Comparison of ENCODE assay signal across 8 cellular contexts in genomic region chr1:91020486-91020885, GRCh38. TPM values are rescaled to one million over a fixed set of nuclear protein-coding genes. Genes with fewer than 3 reads are reported as not detected.
DNase-seq lines count a peak whose midpoint lies in the region; ATAC-seq and TF ChIP-seq lines count a peak whose summit lies in the region.

No MANE protein-coding gene starts in this region.

- peaks cover 0 to 9% (median 0%) of the 10 kb centered on the region in 9 donors for H3K36me3 ChIP-seq in heart right ventricle
- H3K36me3 ChIP-seq in mesenchymal stem cell (ENCODE audit: control insufficient read depth in 1 of 2, insufficient read depth in 2 of 2, low read depth in 1 of 2, low read length in 2 of 2) = peaks cover 0 to 4% of the 10 kb centered on the region in 2 experiments
- no peaks in the 10 kb centered on the region for H3K36me3 ChIP-seq in vagina

- H3K18ac ChIP-seq in mesenchymal stem cell (ENCODE audit: low read depth in 1 of 2, low read length in 2 of 2) = no peak overlapping the region

- H3K27me3 Mint-ChIP-seq in MCF 10A (ENCODE audit: insufficient read depth, unreplicated experiment) = no peaks in the 10 kb centered on the region

- no peak for TF ChIP-seq POLR2A in vagina (IDR thresholded peaks at IDR 0.05)

- peaks cover 12% of the 10 kb centered on the region for H3K36me3 Mint-ChIP-seq in MCF 10A (ENCODE audit: insufficient read depth, unreplicated experiment)

- ATAC-seq in heart right ventricle (no peak), left ventricle myocardium superior (no peak), GM18517 (IDR thresholded peaks at IDR 0.05; ENCODE audit: unreplicated experiment) (no peak), HG02885 (IDR thresholded peaks at IDR 0.05; ENCODE audit: poor library complexity, unreplicated experiment) (no peak)

- no peak overlapping the region for H4K8ac ChIP-seq in mesenchymal stem cell (ENCODE audit: low read length)

- no peaks in the 10 kb centered on the region for H3K9me3 ChIP-seq in heart right ventricle
- no peaks in the 10 kb centered on the region for H3K9me3 ChIP-seq in mesenchymal stem cell (ENCODE audit: control insufficient read depth, low read length)
- H3K9me3 ChIP-seq in vagina = no peaks in the 10 kb centered on the region

- no peak overlapping the region for H2BK5ac ChIP-seq in mesenchymal stem cell (ENCODE audit: low read depth, low read length, poor library complexity, severe bottlenecking)

- peak overlapping the region; percentile 99 for H3K9ac ChIP-seq in mesenchymal stem cell (ENCODE audit: low read length)

- H2AK5ac ChIP-seq in mesenchymal stem cell (ENCODE audit: low read length, severe bottlenecking) = no peak overlapping the region

- DNase-seq in heart right ventricle (no peak), left ventricle myocardium superior (no peak), MCF 10A (ENCODE audit: unreplicated experiment) (no peak), mesenchymal stem cell (peak; percentile 20), vagina (ENCODE audit: extremely low spot score in 2 of 2) (no peak), C1 segment of cervical spinal cord (lab: John Stamatoyannopoulos, UW) (no peak)

- peak overlapping the region in 9 of 10 donors; percentile 62 to 95 (median 87) for H3K4me3 ChIP-seq in heart right ventricle
- peak overlapping the region in 1 of 2 experiments; percentile 97 for H3K4me3 ChIP-seq in mesenchymal stem cell (ENCODE audit: insufficient read depth in 1 of 2, low read depth in 1 of 2, low read length in 2 of 2)
- peak overlapping the region; percentile 66 for H3K4me3 ChIP-seq in vagina

- CTCF ChIA-PET in MCF 10A (lab: Yijun Ruan, JAX) = interaction anchor here (0.6 to 1.5 kb wide), 6 partner anchors 9 to 901 kb away, joined by 3 to 4 read pairs (median 3); no protein-coding TSS in a partner anchor

- H3K4me1 ChIP-seq in heart right ventricle (peaks cover 0 to 67% (median 50%) of the 10 kb centered on the region in 9 donors), mesenchymal stem cell (ENCODE audit: control insufficient read depth, insufficient read depth, low read depth, low read length) (peaks cover 5% of the 10 kb centered on the region), vagina (peaks cover 60% of the 10 kb centered on the region)

- H2BK15ac ChIP-seq in mesenchymal stem cell (ENCODE audit: low read depth, poor library complexity, severe bottlenecking) = no peak overlapping the region

- H3K79me1 ChIP-seq in mesenchymal stem cell (replicated peaks; ENCODE audit: low read length, poor library complexity, severe bottlenecking) = no peaks in the 10 kb centered on the region

- H3K4me3 Mint-ChIP-seq in MCF 10A (ENCODE audit: unreplicated experiment) = peak overlapping the region; percentile 89

- H2BK120ac ChIP-seq in mesenchymal stem cell (ENCODE audit: low read depth, low read length) = no peak overlapping the region

- peak overlapping the region in 5 of 10 donors; percentile 100 for H3K27ac ChIP-seq in heart right ventricle
- H3K27ac ChIP-seq in mesenchymal stem cell (ENCODE audit: low read length, poor library complexity, severe bottlenecking) = no peak overlapping the region
- peak overlapping the region; percentile 96 for H3K27ac ChIP-seq in vagina

- H3K27ac Mint-ChIP-seq in MCF 10A (ENCODE audit: low read depth, unreplicated experiment) = peak overlapping the region; percentile 100

- TF ChIP-seq CTCF in heart right ventricle (IDR thresholded peaks at IDR 0.05) (no peak), MCF 10A (IDR thresholded peaks at IDR 0.05; ENCODE audit: unreplicated experiment) (no peak), vagina (IDR thresholded peaks at IDR 0.05) (no peak)

- H3K27me3 ChIP-seq in heart right ventricle = no peaks in the 10 kb centered on the region
- no peaks in the 10 kb centered on the region for H3K27me3 ChIP-seq in mesenchymal stem cell (ENCODE audit: control insufficient read depth in 1 of 2, insufficient read depth in 1 of 2, low read length in 2 of 2)
- H3K27me3 ChIP-seq in vagina = no peaks in the 10 kb centered on the region

- POLR2A ChIA-PET in MCF 10A (lab: Yijun Ruan, JAX) = interaction anchor here (0.6 to 3.0 kb wide), 7 partner anchors 9 to 529 kb away, joined by 3 to 11 read pairs (median 3); no protein-coding TSS in a partner anchor

- TSS peak; percentile 52 for BruUV-seq in MCF 10A (replicated peaks; lab: Mats Ljungman, UMichigan)

- H3K4me1 Mint-ChIP-seq in MCF 10A (ENCODE audit: insufficient read depth, unreplicated experiment) = peaks cover 18% of the 10 kb centered on the region

- no peak overlapping the region for H3K23ac ChIP-seq in mesenchymal stem cell (ENCODE audit: low read length in 2 of 2)

- peak overlapping the region; percentile 14 for H3K4me2 ChIP-seq in mesenchymal stem cell (ENCODE audit: low read length, poor library complexity, severe bottlenecking)

- no peak overlapping the region for H3K4ac ChIP-seq in mesenchymal stem cell (ENCODE audit: low read depth in 1 of 2, low read length in 2 of 2)

- no peak overlapping the region for H2AFZ ChIP-seq in mesenchymal stem cell (ENCODE audit: low read depth, low read length)

- H4K91ac ChIP-seq in mesenchymal stem cell (ENCODE audit: low read length) = no peak overlapping the region

- no peak overlapping the region for H2BK12ac ChIP-seq in mesenchymal stem cell (ENCODE audit: low read length in 2 of 2)

- no peaks in the 10 kb centered on the region for H3K9me3 Mint-ChIP-seq in MCF 10A (ENCODE audit: unreplicated experiment)

- intact Hi-C loops in heart right ventricle (cut with DNase I) = loop anchor here in 4 of 10 donors (5.0 to 10.0 kb wide), 4 partner anchors 166 to 306 kb away; partner anchors contain the start of gene BARHL2 (in 1 of the 4)
- intact Hi-C loops in left ventricle myocardium superior (cut with micrococcal nuclease) = no loop called here
- intact Hi-C loops in MCF 10A (cut with micrococcal nuclease) = loop anchor here (10.0 kb wide), 2 partner anchors 436 to 896 kb away; no protein-coding TSS in a partner anchor
- intact Hi-C loops in vagina (cut with DNase I) = no loop called here

- H3K14ac ChIP-seq in mesenchymal stem cell (ENCODE audit: low read length in 2 of 2) = no peak overlapping the region

- WGBS in heart right ventricle, 2 donors = 29 to 34% methylated on average over 4 of the region's 4 CpGs
- WGBS in mesenchymal stem cell = 52% methylated on average over 2 of the region's 4 CpGs

RNA-seq across cellular contexts. Expression of gene ZNF644, which starts 1.3 kb away (rescaled TPM):
- total RNA-seq in heart right ventricle (10 to 100 TPM; 28.9 to 48.0 (median 34.0) TPM), left ventricle myocardium superior (32.5 TPM), MCF 10A (2022) (43.5 and 46.2 TPM in 2 replicates), vagina (57.9 TPM)
- polyA plus RNA-seq in heart right ventricle = 10 to 100 TPM; 10.7 to 26.4 TPM
- 22.6 TPM for polyA plus RNA-seq in mesenchymal stem cell (2013, experiment 1 of 2)
- polyA plus RNA-seq in mesenchymal stem cell (2013, experiment 2 of 2) = 22.1 TPM
